Comparison of ENCODE assay signal across 23 cellular contexts in the genomic region with DNA sequence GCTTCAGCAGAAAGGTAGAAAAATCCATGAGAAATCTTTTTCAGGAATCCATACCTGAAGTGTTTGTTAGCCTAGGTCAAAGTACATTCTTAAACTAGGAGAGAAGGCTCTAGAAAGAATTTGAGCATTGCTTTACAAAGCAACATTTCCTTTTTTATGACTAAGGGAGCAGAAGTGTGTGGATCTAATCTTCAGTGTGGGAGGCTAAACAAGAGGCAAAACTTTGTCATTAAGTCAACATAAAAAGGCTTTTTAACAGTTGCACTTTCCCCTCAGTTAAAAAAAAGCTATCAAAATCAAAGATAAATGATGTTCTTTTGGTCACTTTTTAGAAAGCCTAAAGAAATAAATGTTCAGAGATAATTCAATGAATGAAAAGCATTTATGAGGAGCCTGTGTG.
"Had no signal": no experiment of that assay in that cellular context is flagged by ENCODE, and none has a peak within 500 bp of the region (broad histone marks: within the 10 kb centered on the region; RNA-seq: fewer than 3 reads in every experiment).

No MANE protein-coding gene starts in this region.

- H3K9ac ChIP-seq: neural progenitor cell had no signal

- H3K36me3 Mint-ChIP-seq: naive thymus-derived CD4-positive, alpha-beta T cell; neural progenitor cell; stimulated activated naive B cell treated with anti-CD40 and anti-IgM and Interleukin-4, amounts not matched to agents 10 μg/mL and 1 μg/mL and 100 μg/mL, for 72 hours had no signal

- DNase-seq: dermis blood vessel endothelial cell; effector memory CD4-positive, alpha-beta T cell; foreskin fibroblast; gastrocnemius medialis; head of caudate nucleus; mesenchymal stem cell; midbrain; naive thymus-derived CD4-positive, alpha-beta T cell; psoas muscle; sigmoid colon; stimulated activated CD4-positive, alpha-beta T cell treated with anti-CD3 and anti-CD28 coated beads, Interleukin-15, amount 100 ng/mL, for 24 hours; stimulated activated CD4-positive, alpha-beta T cell treated with anti-CD3 and anti-CD28 coated beads, Interleukin-2, amount 100 ng/mL, for 48 hours; stimulated activated naive B cell treated with anti-CD40 and anti-IgM and Interleukin-4, amounts not matched to agents 10 μg/mL and 1 μg/mL and 100 μg/mL, for 72 hours; transverse colon; upper lobe of right lung; uterus had no signal

- H3K9me3 ChIP-seq: gastrocnemius medialis, psoas muscle, sigmoid colon, suprapubic skin, transverse colon, upper lobe of right lung, uterus had no signal

- H3K9me3 Mint-ChIP-seq: stimulated activated naive B cell treated with anti-CD40 and anti-IgM and Interleukin-4, amounts not matched to agents 10 μg/mL and 1 μg/mL and 100 μg/mL, for 72 hours; stimulated activated naive CD8-positive, alpha-beta T cell treated with anti-CD3 and anti-CD28 coated beads, Interleukin-15, Interleukin-2, amounts not matched to agents 100 ng/mL and 50 ng/mL, for 24 hours had no signal

- H3K4me1 Mint-ChIP-seq: naive thymus-derived CD4-positive, alpha-beta T cell; stimulated activated naive B cell treated with anti-CD40 and anti-IgM and Interleukin-4, amounts not matched to agents 10 μg/mL and 1 μg/mL and 100 μg/mL, for 72 hours had no signal

- H2AFZ ChIP-seq: neural progenitor cell had no signal

- ATAC-seq: gastrocnemius medialis; left lobe of liver; naive thymus-derived CD4-positive, alpha-beta T cell; psoas muscle; stimulated activated naive B cell treated with anti-CD40 and anti-IgM and Interleukin-4, amounts not matched to agents 10 μg/mL and 1 μg/mL and 100 μg/mL, for 72 hours; upper lobe of right lung had no signal

- H3K36me3 ChIP-seq: gastrocnemius medialis, neural progenitor cell, sigmoid colon, suprapubic skin, transverse colon, upper lobe of right lung, uterus had no signal

- H3K27ac ChIP-seq: coronary artery, gastrocnemius medialis, neural progenitor cell, psoas muscle, sigmoid colon, skin epidermis, suprapubic skin, transverse colon, upper lobe of right lung, uterus had no signal

- H3K4me3 Mint-ChIP-seq: naive thymus-derived CD4-positive, alpha-beta T cell; nephron; neural progenitor cell; stimulated activated naive B cell treated with anti-CD40 and anti-IgM and Interleukin-4, amounts not matched to agents 10 μg/mL and 1 μg/mL and 100 μg/mL, for 72 hours; stimulated activated naive CD8-positive, alpha-beta T cell treated with anti-CD3 and anti-CD28 coated beads, Interleukin-15, Interleukin-2, amounts not matched to agents 100 ng/mL and 50 ng/mL, for 24 hours had no signal

- H3K27me3 ChIP-seq: gastrocnemius medialis, neural progenitor cell, sigmoid colon, suprapubic skin, transverse colon, upper lobe of right lung, uterus had no signal

- H3K27ac Mint-ChIP-seq: naive thymus-derived CD4-positive, alpha-beta T cell; nephron; stimulated activated naive B cell treated with anti-CD40 and anti-IgM and Interleukin-4, amounts not matched to agents 10 μg/mL and 1 μg/mL and 100 μg/mL, for 72 hours; stimulated activated naive CD8-positive, alpha-beta T cell treated with anti-CD3 and anti-CD28 coated beads, Interleukin-15, Interleukin-2, amounts not matched to agents 100 ng/mL and 50 ng/mL, for 24 hours had no signal

- H3K4me1 ChIP-seq: gastrocnemius medialis, psoas muscle, sigmoid colon, suprapubic skin, transverse colon, upper lobe of right lung, uterus had no signal

- H3K4me3 ChIP-seq: coronary artery, gastrocnemius medialis, neural progenitor cell, psoas muscle, sigmoid colon, skin epidermis, suprapubic skin, transverse colon, upper lobe of right lung, uterus had no signal

- H3K4me2 ChIP-seq: neural progenitor cell had no signal
